Comparison of ENCODE assay signal across 1 cellular context in genomic region chr5:1466631-1467265, GRCh38.
A peak's percentile ranks its signal among the peaks of the same experiment; 100 is the strongest.
TF ChIP-seq lines count a peak whose summit lies in the region.

No MANE protein-coding gene starts in this region.

TF ChIP-seq in HepG2, 621 proteins besides CTCF, POLR2A, EP300 and RAD21:
- TF ChIP-seq AGO2 (optimal IDR thresholded peaks at IDR 0.05; ENCODE audit: low read depth, low read length) (peak; percentile 51), ZC3H13 (CRISPR knock-in tag; IDR thresholded peaks at IDR 0.05) (0 out of 2 replicates have a peak, but pooled peaks have one; percentile 52), CBX1 (IDR thresholded peaks at IDR 0.05; ENCODE audit: low read depth) (no peak), KLF12 (CRISPR knock-in tag; IDR thresholded peaks at IDR 0.05; ENCODE audit: borderline replicate concordance) (no peak), ZNF44 (CRISPR knock-in tag; IDR thresholded peaks at IDR 0.05) (no peak)
TF ChIP-seq in HepG2: peak in this region for 2.
